26 cellular contexts compared by ENCODE assay signal in the genomic region with DNA sequence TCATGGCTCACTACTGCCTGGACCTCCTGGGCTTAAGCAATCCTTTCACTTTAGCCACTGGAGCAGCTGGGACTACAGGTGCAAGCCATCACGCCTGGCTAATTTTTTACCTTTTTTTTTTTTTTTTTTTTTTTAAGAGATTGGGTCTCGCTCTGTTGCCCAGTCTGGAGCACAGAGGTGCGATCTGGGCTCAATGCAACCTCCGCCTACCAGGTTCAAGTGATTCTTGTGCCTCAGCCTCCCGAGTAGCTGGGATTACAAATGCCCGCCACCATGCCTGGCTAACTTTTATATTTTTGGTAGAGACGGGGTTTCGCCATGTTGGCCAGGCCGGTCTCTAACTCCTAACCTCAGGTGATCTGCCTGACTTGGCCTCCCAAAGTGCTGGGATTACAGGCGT.
"Had no signal": no experiment of that assay in that cellular context is flagged by ENCODE, and none has a peak within 500 bp of the region (broad histone marks: within the 10 kb centered on the region; RNA-seq: fewer than 3 reads in every experiment).

No MANE protein-coding gene starts in this region.

- H3K27ac ChIP-seq: colonic mucosa, epithelial cell of prostate, esophagus squamous epithelium, gastrocnemius medialis, heart right ventricle, left lung, lower lobe of right lung had no signal

- ATAC-seq: effector memory CD8-positive, alpha-beta T cell; esophagus mucosa; gastrocnemius medialis; heart right ventricle; left cardiac atrium; left lung; left ventricle myocardium superior; lower lobe of right lung; mucosa of descending colon had no signal

- H3K9me3 ChIP-seq: colonic mucosa, esophagus squamous epithelium, gastrocnemius medialis, heart right ventricle, left lung, lower lobe of right lung, mucosa of descending colon had no signal

- DNase-seq: colonic mucosa; cortex of kidney; effector CD8-positive, alpha-beta T cell; effector memory CD8-positive, alpha-beta T cell; endodermal cell; erythroblast; esophagus squamous epithelium; foreskin fibroblast; foreskin melanocyte; gastrocnemius medialis; glutamatergic neuron; head of caudate nucleus; heart right ventricle; hippocampal formation; left cardiac atrium; left lung; left ventricle myocardium superior; lower lobe of right lung; mesenchymal stem cell; mucosa of descending colon; naive B cell had no signal

- H3K27me3 ChIP-seq: colonic mucosa, esophagus squamous epithelium, gastrocnemius medialis, heart right ventricle, left lung had no signal

- H3K36me3 ChIP-seq: colonic mucosa had no signal

- H3K4me1 ChIP-seq: colonic mucosa, esophagus squamous epithelium, lower lobe of right lung had no signal

- FAIRE-seq: endometrium, islet of Langerhans, keratinocyte had no signal

- H3K4me3 ChIP-seq: colonic mucosa, esophagus squamous epithelium, gastrocnemius medialis, heart right ventricle, left lung, lower lobe of right lung, mucosa of descending colon had no signal
